In genomic region chr10:109933984-109934565, GRCh38 we compare ENCODE assay signal across 3 cellular contexts.
TF ChIP-seq lines count a peak whose summit lies in the region.

No MANE protein-coding gene starts in this region.

TF ChIP-seq in SK-N-SH treated with all-trans-retinoic acid at 6 μM for 48 hours, 23 proteins besides CTCF, POLR2A, EP300 and RAD21:
- no peak for TF ChIP-seq BACH2 (CRISPR knock-in tag; IDR thresholded peaks at IDR 0.05; ENCODE audit: borderline replicate concordance)
- TF ChIP-seq CREB5 (CRISPR knock-in tag; IDR thresholded peaks at IDR 0.05; ENCODE audit: low read depth) = no peak
- no peak for TF ChIP-seq TCF4 (CRISPR knock-in tag; IDR thresholded peaks at IDR 0.05; ENCODE audit: borderline replicate concordance)
- TF ChIP-seq RARB (CRISPR knock-in tag; IDR thresholded peaks at IDR 0.05) = no peak
- no peak for TF ChIP-seq GLIS3 (CRISPR knock-in tag; IDR thresholded peaks at IDR 0.05)
- TF ChIP-seq ARNTL (CRISPR knock-in tag; IDR thresholded peaks at IDR 0.05; ENCODE audit: borderline replicate concordance, low read depth) = no peak
- no peak for TF ChIP-seq ZFP30 (CRISPR knock-in tag; IDR thresholded peaks at IDR 0.05)
- no peak for TF ChIP-seq PPARA (CRISPR knock-in tag; IDR thresholded peaks at IDR 0.05; ENCODE audit: borderline replicate concordance)
- no peak for TF ChIP-seq POU6F1 (CRISPR knock-in tag; IDR thresholded peaks at IDR 0.05; ENCODE audit: borderline replicate concordance, low read depth)
- TF ChIP-seq ISL1 (CRISPR knock-in tag; IDR thresholded peaks at IDR 0.05) = no peak
- TF ChIP-seq PATZ1 (CRISPR knock-in tag; IDR thresholded peaks at IDR 0.05; ENCODE audit: borderline replicate concordance) = no peak
- no peak for TF ChIP-seq OSR1 (CRISPR knock-in tag; IDR thresholded peaks at IDR 0.05)
TF ChIP-seq in SK-N-SH treated with all-trans-retinoic acid at 6 μM for 48 hours: peak in this region for 0.

TF ChIP-seq in SK-N-SH, 30 proteins besides CTCF, POLR2A, EP300 and RAD21:
- TF ChIP-seq RFX5 (IDR thresholded peaks at IDR 0.05; ENCODE audit: low read length) (no peak), REST (IDR thresholded peaks at IDR 0.05; ENCODE audit: low read depth, low read length) (no peak)
TF ChIP-seq in SK-N-SH: peak in this region for 0.

TF ChIP-seq in H1, 55 proteins besides CTCF, POLR2A, EP300 and RAD21:
- no peak for TF ChIP-seq CHD1 (IDR thresholded peaks at IDR 0.05; ENCODE audit: low read depth, low read length)
- no peak for TF ChIP-seq EZH2 (IDR thresholded peaks at IDR 0.05; ENCODE audit: low read depth, low read length, severe bottlenecking)
- TF ChIP-seq EGR1 (IDR thresholded peaks at IDR 0.05; ENCODE audit: borderline replicate concordance, low read depth, low read length) = no peak
- no peak for TF ChIP-seq HDAC6 (IDR thresholded peaks at IDR 0.05; ENCODE audit: low read depth, low read length)
- 0 out of 4 replicates have a peak, but pooled peaks of 1 of the 2 experiments have one; percentile 43 for TF ChIP-seq SIN3A (conservative IDR thresholded peaks at IDR 0.05 in 1 of 2, IDR thresholded peaks at IDR 0.05 in 1 of 2; ENCODE audit: low read depth in 1 of 2, low read length in 2 of 2)
- 0 out of 2 replicates have a peak, but pooled peaks have one; percentile 8 for TF ChIP-seq CREB1 (IDR thresholded peaks at IDR 0.05)
- TF ChIP-seq POU5F1 (IDR thresholded peaks at IDR 0.05; ENCODE audit: low read depth, low read length) = no peak
- no peak for TF ChIP-seq JUN (IDR thresholded peaks at IDR 0.05; ENCODE audit: low read depth, low read length)
- TF ChIP-seq TAF1 (IDR thresholded peaks at IDR 0.05; ENCODE audit: low read depth, low read length) = no peak
- TF ChIP-seq MAX (IDR thresholded peaks at IDR 0.05) = peak; percentile 62; the same call in 1 of the 2 replicates
- TF ChIP-seq FOSL1 (IDR thresholded peaks at IDR 0.05; ENCODE audit: insufficient read depth, low read depth, low read length) = no peak
- TF ChIP-seq ASH2L (IDR thresholded peaks at IDR 0.05; ENCODE audit: low read length) = no peak
- TF ChIP-seq KDM4A (IDR thresholded peaks at IDR 0.05; ENCODE audit: low read depth, low read length, severe bottlenecking) = no peak
- TF ChIP-seq TCF12 (IDR thresholded peaks at IDR 0.05; ENCODE audit: low read depth, low read length) = 0 out of 2 replicates have a peak, but pooled peaks have one; percentile 11
- TF ChIP-seq GTF2F1 (IDR thresholded peaks at IDR 0.05; ENCODE audit: borderline replicate concordance, low read depth, low read length) = no peak
- no peak for TF ChIP-seq SRF (IDR thresholded peaks at IDR 0.05; ENCODE audit: low read depth, low read length)
- TF ChIP-seq RNF2 (IDR thresholded peaks at IDR 0.05; ENCODE audit: borderline replicate concordance, low read depth, low read length, missing control alignments, poor library complexity, severe bottlenecking) = no peak
- no peak for TF ChIP-seq KDM5A (IDR thresholded peaks at IDR 0.05; ENCODE audit: low read length)
- TF ChIP-seq USF2 (IDR thresholded peaks at IDR 0.05; ENCODE audit: low read length) = no peak
- peak; percentile 32; the same call in 1 of the 2 replicates for TF ChIP-seq TBP (IDR thresholded peaks at IDR 0.05; ENCODE audit: low read depth, low read length)
- TF ChIP-seq CEBPB (IDR thresholded peaks at IDR 0.05; ENCODE audit: low read depth, low read length) = 0 out of 2 replicates have a peak, but pooled peaks have one; percentile 1
- TF ChIP-seq SP4 (IDR thresholded peaks at IDR 0.05; ENCODE audit: low read length) = 0 out of 2 replicates have a peak, but pooled peaks have one; percentile 18
- TF ChIP-seq CHD7 (IDR thresholded peaks at IDR 0.05; ENCODE audit: insufficient replicate concordance, low read length) = no peak
- no peak for TF ChIP-seq JUND (IDR thresholded peaks at IDR 0.05; ENCODE audit: low read length)
- TF ChIP-seq MAFK (IDR thresholded peaks at IDR 0.05; ENCODE audit: low read depth, low read length) = no peak
- TF ChIP-seq NRF1 (IDR thresholded peaks at IDR 0.05; ENCODE audit: low read depth, low read length) = no peak
- TF ChIP-seq NANOG (IDR thresholded peaks at IDR 0.05; ENCODE audit: insufficient read depth, low read depth, low read length, poor library complexity, severe bottlenecking) = peak; percentile 76
- TF ChIP-seq POLR2AphosphoS5 (IDR thresholded peaks at IDR 0.05; ENCODE audit: low read depth, low read length) = no peak; the same call in 1 of the 2 replicates
- no peak; the same call in 1 of the 2 replicates for TF ChIP-seq YY1 (IDR thresholded peaks at IDR 0.05; ENCODE audit: low read depth, low read length)
- no peak for TF ChIP-seq SIX5 (IDR thresholded peaks at IDR 0.05; ENCODE audit: low read depth, low read length)
- TF ChIP-seq ATF2 (IDR thresholded peaks at IDR 0.05; ENCODE audit: low read length) = no peak
- no peak for TF ChIP-seq CTBP2 (IDR thresholded peaks at IDR 0.05; ENCODE audit: borderline replicate concordance, insufficient read depth, insufficient read length, low read length)
- no peak; the same call in 1 of the 2 replicates for TF ChIP-seq E2F6 (IDR thresholded peaks at IDR 0.05)
- peak; percentile 75; the same call in 1 of the 2 replicates for TF ChIP-seq SP1 (IDR thresholded peaks at IDR 0.05; ENCODE audit: low read depth, low read length)
- no peak for TF ChIP-seq RBBP5 (IDR thresholded peaks at IDR 0.05; ENCODE audit: borderline replicate concordance, low read depth, low read length)
- no peak for TF ChIP-seq RFX5 (IDR thresholded peaks at IDR 0.05; ENCODE audit: borderline replicate concordance, low read depth, low read length)
- no peak for TF ChIP-seq BRCA1 (IDR thresholded peaks at IDR 0.05; ENCODE audit: low read depth, low read length)
- TF ChIP-seq CHD2 (IDR thresholded peaks at IDR 0.05; ENCODE audit: low read length) = no peak
- TF ChIP-seq SUZ12 (IDR thresholded peaks at IDR 0.05; ENCODE audit: low read length) = no peak
- no peak for TF ChIP-seq BACH1 (IDR thresholded peaks at IDR 0.05; ENCODE audit: low read length)
- no peak for TF ChIP-seq ATF3 (IDR thresholded peaks at IDR 0.05; ENCODE audit: insufficient read depth, low read depth, low read length)
- TF ChIP-seq SP2 (IDR thresholded peaks at IDR 0.05; ENCODE audit: low read length) = no peak
- TF ChIP-seq CBX5 (IDR thresholded peaks at IDR 0.05; ENCODE audit: low read depth, low read length) = no peak
- peak; percentile 82 for TF ChIP-seq TEAD4 (IDR thresholded peaks at IDR 0.05; ENCODE audit: low read depth, low read length)
